ENCODE assay signal across 27 cellular contexts in the genomic region with DNA sequence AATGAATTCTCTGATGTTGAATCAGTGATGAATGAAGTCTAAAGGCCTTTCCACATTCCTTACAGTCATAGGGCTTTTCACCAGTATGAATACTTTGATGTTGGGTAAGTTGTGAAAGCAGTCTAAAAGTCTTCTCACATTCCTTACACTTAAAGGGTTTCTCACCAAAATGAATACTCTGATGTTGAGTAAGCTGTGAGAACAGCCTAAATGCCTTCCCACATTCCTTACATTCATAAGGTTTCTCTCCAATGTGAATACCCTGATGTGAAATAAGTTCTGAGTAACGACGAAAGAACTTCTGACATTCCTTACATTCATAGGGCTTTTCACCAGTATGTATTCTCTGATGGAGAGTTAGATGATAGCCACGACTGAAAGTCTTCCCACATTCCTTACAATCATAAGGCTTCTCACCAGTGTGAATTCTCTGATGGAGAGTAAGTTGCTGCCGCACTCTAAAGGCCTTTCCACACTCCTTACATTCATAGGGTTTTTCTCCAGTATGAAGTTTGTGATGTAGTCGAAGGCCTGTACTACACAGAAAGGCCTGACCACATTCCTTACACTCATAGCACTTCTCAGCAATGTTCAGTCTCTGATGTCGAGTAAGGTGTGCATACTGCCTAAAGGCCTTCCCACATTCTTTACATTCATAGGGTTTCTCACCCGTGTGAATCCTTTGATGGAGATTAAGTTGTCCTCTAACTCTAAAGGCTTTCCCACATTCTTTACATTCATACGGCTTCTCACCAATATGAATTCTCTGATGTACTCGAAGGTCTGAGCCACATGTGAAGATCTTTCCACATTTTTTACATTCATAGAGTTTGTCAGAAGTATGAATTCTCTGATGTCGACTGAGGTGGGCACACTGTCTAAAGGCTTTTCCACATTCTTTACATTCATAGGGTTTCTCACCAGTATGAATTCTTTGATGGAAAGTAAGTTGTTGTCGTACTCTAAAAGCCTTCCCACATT. TPM values are rescaled to one million over a fixed set of nuclear protein-coding genes. Genes with fewer than 3 reads are reported as not detected.
A peak's percentile ranks its signal among the peaks of the same experiment; 100 is the strongest.
DNase-seq lines count a peak whose midpoint lies in the region; ATAC-seq, FAIRE-seq and TF ChIP-seq lines count a peak whose summit lies in the region.
"Had no signal": no experiment of that assay in that cellular context is flagged by ENCODE, and none has a peak within 500 bp of the region (broad histone marks: within the 10 kb centered on the region; RNA-seq: fewer than 3 reads in every experiment).

No MANE protein-coding gene starts in this region.

- DNase-seq in GM23338 (ENCODE audit: low spot score) (peak; percentile 35), K562 (ENCODE audit: extremely low read depth in 1 of 4, low spot score in 3 of 4) (no peak), Ammon's horn (ENCODE audit: low spot score) (no peak), foreskin melanocyte (no peak), posterior vena cava (ENCODE audit: low spot score) (no peak)
- DNase-seq in activated T-helper 2 cell treated with anti-CD3 and anti-CD28 coated beads, Interferon-gamma antibody, Interleukin-2, Interleukin-4, amounts not matched to agents 10 μg/mL and 5 μg/mL and 100 μg/mL, durations not matched to agents 14 hours and 24 hours and 36 hours (ENCODE audit: low spot score) = no peak
- DNase-seq: activated CD4-positive, alpha-beta T cell treated with anti-CD3 and anti-CD28 coated beads, Interleukin-2, amount 50 U/mL, for 1 hour; activated T-cell treated with anti-CD3 and anti-CD28 coated beads, Interleukin-2, amount 50 U/mL, for 4 hours; GDM1; NCI-H1048; NCI-H187; NCI-H510A; stimulated activated CD4-positive, alpha-beta T cell treated with anti-CD3 and anti-CD28 coated beads, Interleukin-12 subunit alpha, Interleukin-12 subunit beta, amount 100 ng/mL, for 4 hours; stimulated activated CD4-positive, alpha-beta T cell treated with anti-CD3 and anti-CD28 coated beads, Interleukin-2, amount 100 ng/mL, for 48 hours; stomach; T-helper 1 cell; tibial artery had no signal

- TF ChIP-seq CTCF in GM23338 (conservative IDR thresholded peaks at IDR 0.05; ENCODE audit: low read depth in 2 of 2) (no peak), K562 (IDR thresholded peaks at IDR 0.05 in 2 of 3, conservative IDR thresholded peaks at IDR 0.05 in 1 of 3; ENCODE audit: insufficient read depth in 2 of 3, low read depth in 1 of 3, low read length in 3 of 3) (no peak)

- H3F3A ChIP-seq in GM23338 (replicated peaks; ENCODE audit: low read depth) = no peaks in the 10 kb centered on the region

- no peak overlapping the region for H3K27ac Mint-ChIP-seq in GM23338
- H3K27ac Mint-ChIP-seq in activated T-helper 2 cell treated with anti-CD3 and anti-CD28 coated beads, Interferon-gamma antibody, Interleukin-2, Interleukin-4, amounts not matched to agents 10 μg/mL and 5 μg/mL and 100 μg/mL, durations not matched to agents 14 hours and 24 hours and 36 hours = no peak overlapping the region
- H3K27ac Mint-ChIP-seq: WTC11 had no signal

- in situ Hi-C loops in K562 (cut with MboI) = no loop called here

- peaks cover 4% of the 10 kb centered on the region for H3K27me3 Mint-ChIP-seq in GM23338 (ENCODE audit: insufficient read depth, low read depth, poor library complexity)
- H3K27me3 Mint-ChIP-seq in activated T-helper 2 cell treated with anti-CD3 and anti-CD28 coated beads, Interferon-gamma antibody, Interleukin-2, Interleukin-4, amounts not matched to agents 10 μg/mL and 5 μg/mL and 100 μg/mL, durations not matched to agents 14 hours and 24 hours and 36 hours (ENCODE audit: low read depth) = no peaks in the 10 kb centered on the region

- H3K9ac ChIP-seq in BLaER1 = no peak overlapping the region
- no peak overlapping the region for H3K9ac ChIP-seq in K562 (ENCODE audit: insufficient read depth in 1 of 2, low read depth in 2 of 2, low read length in 2 of 2)
- no peak overlapping the region for H3K9ac ChIP-seq in iPS-20b (ENCODE audit: low read depth, low read length)

- intact Hi-C loops in K562 (cut with micrococcal nuclease) = no loop called here
- intact Hi-C loops in activated T-helper 2 cell treated with anti-CD3 and anti-CD28 coated beads, Interferon-gamma antibody, Interleukin-2, Interleukin-4, amounts not matched to agents 10 μg/mL and 5 μg/mL and 100 μg/mL, durations not matched to agents 14 hours and 24 hours and 36 hours (cut with micrococcal nuclease) = no loop called here
- intact Hi-C loops in posterior vena cava (cut with DNase I) = no loop called here

- no peak overlapping the region for H3K4me2 ChIP-seq in BLaER1
- H3K4me2 ChIP-seq in GM23338 = no peak overlapping the region
- H3K4me2 ChIP-seq in K562 (ENCODE audit: insufficient read depth, low read length) = no peak overlapping the region
- H3K4me2 ChIP-seq: hepatocyte had no signal

- no peak for TF ChIP-seq POLR2A in K562 (conservative IDR thresholded peaks at IDR 0.05)

- WGBS in K562 (ENCODE audit: insufficient coverage, low coverage, missing lambda C conversion rate) = 47% methylated on average over 11 of the region's 11 CpGs

- H4K20me1 ChIP-seq in BLaER1 (no peaks in the 10 kb centered on the region), GM23338 (replicated peaks; ENCODE audit: insufficient read depth) (no peaks in the 10 kb centered on the region), K562 (replicated peaks; ENCODE audit: control insufficient read depth, insufficient read depth, low read length) (no peaks in the 10 kb centered on the region)

- H3K4me3 ChIP-seq in BLaER1 (peak overlapping the region; percentile 45; the same call in 1 of the 2 replicates), GM23338 (no peak overlapping the region), K562 (no peak overlapping the region), iPS-20b (ENCODE audit: low read length) (peak overlapping the region; percentile 25; the same call in 1 of the 2 replicates)
- H3K4me3 ChIP-seq: gastroesophageal sphincter, hepatocyte, SK-N-MC, stomach, tibial artery had no signal

- H3K4me1 Mint-ChIP-seq in GM23338 = no peaks in the 10 kb centered on the region
- H3K4me1 Mint-ChIP-seq in activated T-helper 2 cell treated with anti-CD3 and anti-CD28 coated beads, Interferon-gamma antibody, Interleukin-2, Interleukin-4, amounts not matched to agents 10 μg/mL and 5 μg/mL and 100 μg/mL, durations not matched to agents 14 hours and 24 hours and 36 hours (ENCODE audit: low read depth) = no peaks in the 10 kb centered on the region
- H3K4me1 Mint-ChIP-seq: neural crest cell, WTC11 had no signal

- no peak for TF ChIP-seq RAD21 in K562 (CRISPR knock-in tag; conservative IDR thresholded peaks at IDR 0.05 in 1 of 2, IDR thresholded peaks at IDR 0.05 in 1 of 2)

- peaks cover 70% of the 10 kb centered on the region for H3K36me3 Mint-ChIP-seq in GM23338 (ENCODE audit: low read depth)
- peaks cover 54% of the 10 kb centered on the region for H3K36me3 Mint-ChIP-seq in activated T-helper 2 cell treated with anti-CD3 and anti-CD28 coated beads, Interferon-gamma antibody, Interleukin-2, Interleukin-4, amounts not matched to agents 10 μg/mL and 5 μg/mL and 100 μg/mL, durations not matched to agents 14 hours and 24 hours and 36 hours (ENCODE audit: low read depth)

- BruUV-seq in K562 (replicated peaks; lab: Mats Ljungman, UMichigan) = no TSS peak

- H3K4me1 ChIP-seq in BLaER1 (no peaks in the 10 kb centered on the region), GM23338 (ENCODE audit: insufficient read depth) (no peaks in the 10 kb centered on the region), K562 (replicated peaks in 1 of 2; ENCODE audit: control insufficient read depth in 2 of 2, insufficient read depth in 2 of 2, low read length in 2 of 2) (no peaks in the 10 kb centered on the region), iPS-20b (ENCODE audit: insufficient read depth, low read length) (no peaks in the 10 kb centered on the region)
- H3K4me1 ChIP-seq: gastroesophageal sphincter, stomach, tibial artery had no signal

- H3K79me2 ChIP-seq in GM23338 (replicated peaks; ENCODE audit: insufficient read depth) (no peaks in the 10 kb centered on the region), K562 (ENCODE audit: control insufficient read depth, insufficient read depth, low read length) (no peaks in the 10 kb centered on the region)
- H3K79me2 ChIP-seq: hepatocyte had no signal

- H3K36me3 ChIP-seq in BLaER1 (peaks cover 78% of the 10 kb centered on the region), GM23338 (ENCODE audit: insufficient read depth) (peaks cover 24% of the 10 kb centered on the region), K562 (ENCODE audit: control insufficient read depth, insufficient read depth, low read length) (no peaks in the 10 kb centered on the region; the same call in 2 of the 3 replicates), iPS-20b (ENCODE audit: insufficient read depth, low read depth, low read length) (peaks cover 26% of the 10 kb centered on the region)

- no peaks in the 10 kb centered on the region for H3K9me2 ChIP-seq in GM23338 (ENCODE audit: insufficient read depth)

- TF ChIP-seq EP300 in K562 (IDR thresholded peaks at IDR 0.05; ENCODE audit: low read length) = no peak

- H3K27me3 ChIP-seq in BLaER1 (no peaks in the 10 kb centered on the region), GM23338 (ENCODE audit: insufficient read depth) (no peaks in the 10 kb centered on the region), K562 (ENCODE audit: control insufficient read depth in 2 of 2, insufficient read depth in 2 of 2, low read length in 2 of 2) (no peaks in the 10 kb centered on the region), iPS-20b (ENCODE audit: insufficient read depth, low read length) (no peaks in the 10 kb centered on the region)
- H3K27me3 ChIP-seq: gastroesophageal sphincter, hepatocyte, stomach, tibial artery had no signal

- no peaks in the 10 kb centered on the region for H3K9me1 ChIP-seq in K562 (ENCODE audit: control insufficient read depth, insufficient read depth, low read length)

- CTCF ChIA-PET in K562 (lab: Yijun Ruan, JAX; ENCODE audit: low intra/inter-chr PET ratio) = interaction anchor here (0.7 kb wide), 1 partner anchor 240 kb away, joined by 3 read pairs; no protein-coding TSS in a partner anchor

- H3K9me3 ChIP-seq in BLaER1 (peaks cover 93% of the 10 kb centered on the region), K562 (replicated peaks; ENCODE audit: control insufficient read depth, insufficient read depth, low read depth, low read length) (peaks cover 8% of the 10 kb centered on the region), iPS-20b (ENCODE audit: insufficient read depth, low read depth, low read length) (peaks cover 88% of the 10 kb centered on the region)

- H2AFZ ChIP-seq in GM23338 (no peak overlapping the region), K562 (ENCODE audit: low read depth, low read length) (no peak overlapping the region)
- H2AFZ ChIP-seq: hepatocyte had no signal

- FAIRE-seq in K562 (lab: Jason Lieb, UNC) = no peak
- FAIRE-seq: A204.1 had no signal

- peaks cover 71% of the 10 kb centered on the region for H3K9me3 Mint-ChIP-seq in GM23338
- H3K9me3 Mint-ChIP-seq in activated T-helper 2 cell treated with anti-CD3 and anti-CD28 coated beads, Interferon-gamma antibody, Interleukin-2, Interleukin-4, amounts not matched to agents 10 μg/mL and 5 μg/mL and 100 μg/mL, durations not matched to agents 14 hours and 24 hours and 36 hours = peaks cover 68% of the 10 kb centered on the region

- no peak overlapping the region for H3K4me3 Mint-ChIP-seq in GM23338
- H3K4me3 Mint-ChIP-seq in activated T-helper 2 cell treated with anti-CD3 and anti-CD28 coated beads, Interferon-gamma antibody, Interleukin-2, Interleukin-4, amounts not matched to agents 10 μg/mL and 5 μg/mL and 100 μg/mL, durations not matched to agents 14 hours and 24 hours and 36 hours (ENCODE audit: low read depth) = no peak overlapping the region
- H3K4me3 Mint-ChIP-seq: activated T-cell treated with anti-CD3 and anti-CD28 coated beads, Interleukin-2, amount 50 U/mL, for 4 hours; neural crest cell; WTC11 had no signal

- POLR2A ChIA-PET in K562 (lab: Yijun Ruan, JAX) = no interaction called here

- no peak for ATAC-seq in GM23338
- no peak for ATAC-seq in K562
- ATAC-seq: activated T-cell treated with anti-CD3 and anti-CD28 coated beads, Interleukin-2, amount 50 U/mL, for 4 hours; gastroesophageal sphincter; sciatic nerve; WTC11 had no signal

- H3K27ac ChIP-seq in BLaER1 (no peak overlapping the region), GM23338 (ENCODE audit: low read depth) (no peak overlapping the region), K562 (ENCODE audit: extremely low read depth, low read depth, low read length) (no peak overlapping the region), iPS-20b (ENCODE audit: low read length) (no peak overlapping the region)
- H3K27ac ChIP-seq: gastroesophageal sphincter, hepatocyte, SK-N-MC, stomach, tibial artery had no signal

RNA-seq across cellular contexts. Expression of a gene that starts 19.9 kb away (rescaled TPM):
- 5.9 and 6.3 TPM in 2 replicates for total RNA-seq in GM23338 (2014; rRNA removed; shearing (Covaris generic))
- polyA plus RNA-seq in GM23338 (2016; fragmentation: Nextera tagmentation; extraction: Ambion mirVana) = 2.0 and 2.1 TPM in 2 replicates
- 10.3 and 14.3 TPM in 2 replicates for total RNA-seq in K562 (2011; cell fraction: chromatin; rRNA removed; ENCODE audit: low replicate concordance)
- total RNA-seq in K562 (2011; cell fraction: nucleolus; rRNA removed) = 5.2 and 8.0 TPM in 2 replicates
- 8.7 and 10.7 TPM in 2 replicates for total RNA-seq in K562 (2011; cell fraction: nucleoplasm; rRNA removed)
- 5.6 and 8.1 TPM in 2 replicates for total RNA-seq in K562 (2014; rRNA removed)
- 8.7 and 10.0 TPM in 2 replicates for total RNA-seq in K562 (2014; rRNA removed; fragmentation: Illumina TruSeq; extraction: Trizol)
- total RNA-seq in K562 (2015; rRNA removed; fragmentation: Illumina TruSeq; extraction: Trizol) = 10.6 and 11.3 TPM in 2 replicates
- total RNA-seq in K562 (2021) = 6.4 and 7.2 TPM in 2 replicates
- 1.2 and 4.9 TPM in 2 replicates for polyA plus RNA-seq in K562 (2011; rRNA removed)
- 0.38 and 1.4 TPM in 2 replicates for polyA plus RNA-seq in K562 (2011; cell fraction: cytosol; rRNA removed)
- 2.0 and 7.2 TPM in 2 replicates for polyA plus RNA-seq in K562 (2011; cell fraction: nucleus; rRNA removed)
- polyA plus RNA-seq in K562 (2012) = 3.0 and 3.9 TPM in 2 replicates
- polyA plus RNA-seq in K562 (2014; fragmentation: Illumina TruSeq; extraction: Trizol) = 3.8 and 4.2 TPM in 2 replicates
- polyA plus RNA-seq in K562 (2014; fragmentation: Nextera tagmentation; extraction: Ambion mirVana) = 1 to 10 TPM; 1.1 TPM
- polyA plus RNA-seq in K562 (2014; rRNA removed) = 2.8 and 3.5 TPM in 2 replicates
- polyA minus RNA-seq in K562 (2011; rRNA and poly(A)+ RNA removed) = 2.9 and 9.9 TPM in 2 replicates
- polyA minus RNA-seq in K562 (2011; cell fraction: cytosol; rRNA and poly(A)+ RNA removed) = 1.1 and 3.4 TPM in 2 replicates
- 3.8 and 6.1 TPM in 2 replicates for polyA minus RNA-seq in K562 (2011; cell fraction: nucleus; rRNA and poly(A)+ RNA removed)
- total RNA-seq in activated T-helper 2 cell treated with anti-CD3 and anti-CD28 coated beads, Interferon-gamma antibody, Interleukin-2, Interleukin-4, amounts not matched to agents 10 μg/mL and 5 μg/mL and 100 μg/mL, durations not matched to agents 14 hours and 24 hours and 36 hours = 10.4 and 12.2 TPM in 2 replicates
- total RNA-seq in posterior vena cava = 10 to 100 TPM; 10.5 to 12.1 TPM

RNA-seq across cellular contexts. Expression of a gene that starts 40.7 kb away (rescaled TPM):
- 3.0 TPM in 1 of 2 replicates, not detected in the other for total RNA-seq in GM23338 (2014; rRNA removed; shearing (Covaris generic))
- polyA plus RNA-seq in GM23338 (2016; fragmentation: Nextera tagmentation; extraction: Ambion mirVana) = not detected in 2 replicates
- total RNA-seq in K562 (2011; cell fraction: chromatin; rRNA removed; ENCODE audit: low replicate concordance) = 0.83 and 1.7 TPM in 2 replicates
- 0.33 and 0.79 TPM in 2 replicates for total RNA-seq in K562 (2011; cell fraction: nucleolus; rRNA removed)
- 0.44 and 0.92 TPM in 2 replicates for total RNA-seq in K562 (2011; cell fraction: nucleoplasm; rRNA removed)
- total RNA-seq in K562 (2014; rRNA removed) = 0.73 TPM in 1 of 2 replicates, not detected in the other
- 0.33 and 0.64 TPM in 2 replicates for total RNA-seq in K562 (2014; rRNA removed; fragmentation: Illumina TruSeq; extraction: Trizol)
- total RNA-seq in K562 (2015; rRNA removed; fragmentation: Illumina TruSeq; extraction: Trizol) = 0.19 and 0.36 TPM in 2 replicates
- 0.38 and 0.44 TPM in 2 replicates for total RNA-seq in K562 (2021)
- 0.11 and 0.95 TPM in 2 replicates for polyA plus RNA-seq in K562 (2011; rRNA removed)
- polyA plus RNA-seq in K562 (2011; cell fraction: cytosol; rRNA removed) = 0.18 and 0.28 TPM in 2 replicates
- polyA plus RNA-seq in K562 (2011; cell fraction: nucleus; rRNA removed) = 0.69 and 2.1 TPM in 2 replicates
- 0.46 and 0.60 TPM in 2 replicates for polyA plus RNA-seq in K562 (2012)
- 0.36 and 0.95 TPM in 2 replicates for polyA plus RNA-seq in K562 (2014; fragmentation: Illumina TruSeq; extraction: Trizol)
- polyA plus RNA-seq in K562 (2014; fragmentation: Nextera tagmentation; extraction: Ambion mirVana) = under 1 TPM; 0.20 to 0.56 TPM
- 0.32 and 0.67 TPM in 2 replicates for polyA plus RNA-seq in K562 (2014; rRNA removed)
- 0.24 and 0.35 TPM in 2 replicates for polyA minus RNA-seq in K562 (2011; rRNA and poly(A)+ RNA removed)
- not detected in 2 replicates for polyA minus RNA-seq in K562 (2011; cell fraction: cytosol; rRNA and poly(A)+ RNA removed)
- polyA minus RNA-seq in K562 (2011; cell fraction: nucleus; rRNA and poly(A)+ RNA removed) = 0.13 and 0.78 TPM in 2 replicates
- 0.41 and 0.46 TPM in 2 replicates for total RNA-seq in activated T-helper 2 cell treated with anti-CD3 and anti-CD28 coated beads, Interferon-gamma antibody, Interleukin-2, Interleukin-4, amounts not matched to agents 10 μg/mL and 5 μg/mL and 100 μg/mL, durations not matched to agents 14 hours and 24 hours and 36 hours
- 1 to 10 TPM; 2.1 to 4.6 TPM for total RNA-seq in posterior vena cava
- total RNA-seq: HT1080 had no signal

RNA-seq across cellular contexts. Expression of a gene that starts 40.8 kb away (rescaled TPM):
- total RNA-seq in GM23338 (2014; rRNA removed; shearing (Covaris generic)) = 4.4 and 6.3 TPM in 2 replicates
- polyA plus RNA-seq in GM23338 (2016; fragmentation: Nextera tagmentation; extraction: Ambion mirVana) (5.0 TPM in 2 replicates), K562 (2011; rRNA removed) (0.79 and 3.9 TPM in 2 replicates), K562 (2014; fragmentation: Illumina TruSeq; extraction: Trizol) (1.3 and 1.6 TPM in 2 replicates), K562 (2014; fragmentation: Nextera tagmentation; extraction: Ambion mirVana) (1 to 10 TPM; 2.1 to 3.1 TPM), K562 (2014; rRNA removed) (1.0 and 1.7 TPM in 2 replicates)
- total RNA-seq in K562 (2011; cell fraction: chromatin; rRNA removed; ENCODE audit: low replicate concordance) = 3.5 and 13.6 TPM in 2 replicates
- total RNA-seq in K562 (2011; cell fraction: nucleolus; rRNA removed) = 3.3 and 5.3 TPM in 2 replicates
- total RNA-seq in K562 (2011; cell fraction: nucleoplasm; rRNA removed) = 5.3 and 7.5 TPM in 2 replicates
- total RNA-seq in K562 (2014; rRNA removed) (0.49 and 0.82 TPM in 2 replicates), K562 (2014; rRNA removed; fragmentation: Illumina TruSeq; extraction: Trizol) (2.2 and 2.3 TPM in 2 replicates), K562 (2015; rRNA removed; fragmentation: Illumina TruSeq; extraction: Trizol) (1.5 and 2.0 TPM in 2 replicates), K562 (2021) (1.3 and 1.8 TPM in 2 replicates), posterior vena cava (1 to 10 TPM; 4.6 to 6.3 TPM)
- 0.37 and 0.57 TPM in 2 replicates for polyA plus RNA-seq in K562 (2011; cell fraction: cytosol; rRNA removed)
- polyA plus RNA-seq in K562 (2011; cell fraction: nucleus; rRNA removed) = 1.1 and 3.3 TPM in 2 replicates
- polyA plus RNA-seq in K562 (2012) = 1.1 and 1.3 TPM in 2 replicates
- 1.3 and 5.3 TPM in 2 replicates for polyA minus RNA-seq in K562 (2011; rRNA and poly(A)+ RNA removed)
- polyA minus RNA-seq in K562 (2011; cell fraction: cytosol; rRNA and poly(A)+ RNA removed) = 2.8 TPM in 1 of 2 replicates, not detected in the other
- 1.00 and 3.5 TPM in 2 replicates for polyA minus RNA-seq in K562 (2011; cell fraction: nucleus; rRNA and poly(A)+ RNA removed)
- 0.50 and 0.67 TPM in 2 replicates for total RNA-seq in activated T-helper 2 cell treated with anti-CD3 and anti-CD28 coated beads, Interferon-gamma antibody, Interleukin-2, Interleukin-4, amounts not matched to agents 10 μg/mL and 5 μg/mL and 100 μg/mL, durations not matched to agents 14 hours and 24 hours and 36 hours

Comparison
In these comparisons a context has a peak if more than half of its experiments do, and no peak if none do; other contexts are left out.
1. H3K4me3 ChIP-seq: peak in BLaER1 (single experiment) and iPS-20b (single experiment); none in GM23338 (single experiment) and K562 (single experiment).